In genomic region chr20:45297786-45298497, GRCh38 we compare ENCODE assay signal across 1 cellular context.
TF ChIP-seq lines count a peak whose summit lies in the region.

No MANE protein-coding gene starts in this region.

TF ChIP-seq in H1, 55 proteins besides CTCF, POLR2A, EP300 and RAD21:
- TF ChIP-seq ATF2 (IDR thresholded peaks at IDR 0.05; ENCODE audit: low read length) (no peak), NANOG (IDR thresholded peaks at IDR 0.05; ENCODE audit: insufficient read depth, low read depth, low read length, poor library complexity, severe bottlenecking) (no peak), MAFK (IDR thresholded peaks at IDR 0.05; ENCODE audit: low read depth, low read length) (no peak), SIN3A (conservative IDR thresholded peaks at IDR 0.05 in 1 of 2, IDR thresholded peaks at IDR 0.05 in 1 of 2; ENCODE audit: low read depth in 1 of 2, low read length in 2 of 2) (no peak), ASH2L (IDR thresholded peaks at IDR 0.05; ENCODE audit: low read length) (no peak), EZH2 (IDR thresholded peaks at IDR 0.05; ENCODE audit: low read depth, low read length, severe bottlenecking) (no peak), CHD1 (IDR thresholded peaks at IDR 0.05; ENCODE audit: low read depth, low read length) (no peak), CEBPB (IDR thresholded peaks at IDR 0.05; ENCODE audit: low read depth, low read length) (no peak), TCF12 (IDR thresholded peaks at IDR 0.05; ENCODE audit: low read depth, low read length) (no peak), USF2 (IDR thresholded peaks at IDR 0.05; ENCODE audit: low read length) (no peak), SIX5 (IDR thresholded peaks at IDR 0.05; ENCODE audit: low read depth, low read length) (no peak), POLR2AphosphoS5 (IDR thresholded peaks at IDR 0.05; ENCODE audit: low read depth, low read length) (no peak), GTF2F1 (IDR thresholded peaks at IDR 0.05; ENCODE audit: borderline replicate concordance, low read depth, low read length) (no peak), BACH1 (IDR thresholded peaks at IDR 0.05; ENCODE audit: low read length) (no peak), GABPA (IDR thresholded peaks at IDR 0.05; ENCODE audit: borderline replicate concordance, insufficient read depth, low read length) (no peak), YY1 (IDR thresholded peaks at IDR 0.05; ENCODE audit: low read depth, low read length) (no peak), RFX5 (IDR thresholded peaks at IDR 0.05; ENCODE audit: borderline replicate concordance, low read depth, low read length) (no peak)
